27 cellular contexts compared by ENCODE assay signal in genomic region chr5:53739111-53739510, GRCh38.
"Had no signal": no experiment of that assay in that cellular context is flagged by ENCODE, and none has a peak within 500 bp of the region (broad histone marks: within the 10 kb centered on the region; RNA-seq: fewer than 3 reads in every experiment).

No MANE protein-coding gene starts in this region.

- H3K4me1 Mint-ChIP-seq: activated CD4-positive, alpha-beta memory T cell treated with anti-CD3 and anti-CD28 coated beads, Interleukin-2, amount 10 ng/mL, durations not matched to agents 7 days and 5 days; activated CD4-positive, alpha-beta T cell treated with anti-CD3 and anti-CD28 coated beads, Interleukin-2, amount 10 ng/mL, durations not matched to agents 7 days and 5 days; activated naive CD4-positive, alpha-beta T cell treated with anti-CD3 and anti-CD28 coated beads, Interleukin-2, amount 10 ng/mL, durations not matched to agents 7 days and 5 days; central memory CD8-positive, alpha-beta T cell had no signal

- H3K27ac ChIP-seq: ascending aorta, body of pancreas, Peyer's patch, RWPE1, SJCRH30, VCaP had no signal

- H3K27me3 ChIP-seq: ascending aorta, body of pancreas, Peyer's patch, SJCRH30 had no signal

- H3K4me1 ChIP-seq: ascending aorta, body of pancreas, Peyer's patch, SJCRH30 had no signal

- ATAC-seq: body of pancreas had no signal

- H3K9me3 ChIP-seq: ascending aorta, body of pancreas, Peyer's patch, SK-N-SH had no signal

- H3K27ac Mint-ChIP-seq: activated CD4-positive, alpha-beta memory T cell treated with anti-CD3 and anti-CD28 coated beads, Interleukin-2, amount 10 ng/mL, durations not matched to agents 7 days and 5 days; activated CD4-positive, alpha-beta T cell treated with anti-CD3 and anti-CD28 coated beads, Interleukin-2, amount 10 ng/mL, durations not matched to agents 7 days and 5 days; activated naive CD4-positive, alpha-beta T cell treated with anti-CD3 and anti-CD28 coated beads, Interleukin-2, amount 10 ng/mL, durations not matched to agents 7 days and 5 days; activated T-helper 2 cell treated with anti-CD3 and anti-CD28 coated beads, Interferon-gamma antibody, Interleukin-2, Interleukin-4, amounts not matched to agents 10 μg/mL and 5 μg/mL and 100 μg/mL, durations not matched to agents 14 hours and 24 hours and 36 hours had no signal

- H3K9me3 Mint-ChIP-seq: activated CD4-positive, alpha-beta T cell treated with anti-CD3 and anti-CD28 coated beads, Interleukin-2, amount 10 ng/mL, durations not matched to agents 7 days and 5 days; activated naive CD4-positive, alpha-beta T cell treated with anti-CD3 and anti-CD28 coated beads, Interleukin-2, amount 10 ng/mL, durations not matched to agents 7 days and 5 days had no signal

- H3K4me2 ChIP-seq: SK-N-SH had no signal

- H3K36me3 ChIP-seq: ascending aorta, Peyer's patch, SJCRH30 had no signal

- H3K4me3 Mint-ChIP-seq: activated CD4-positive, alpha-beta memory T cell treated with anti-CD3 and anti-CD28 coated beads, Interleukin-2, amount 10 ng/mL, durations not matched to agents 7 days and 5 days; activated CD4-positive, alpha-beta T cell treated with anti-CD3 and anti-CD28 coated beads, Interleukin-2, amount 10 ng/mL, durations not matched to agents 7 days and 5 days; activated naive CD4-positive, alpha-beta T cell treated with anti-CD3 and anti-CD28 coated beads, Interleukin-2, amount 10 ng/mL, durations not matched to agents 7 days and 5 days; central memory CD8-positive, alpha-beta T cell had no signal

- H3K27me3 Mint-ChIP-seq: activated CD4-positive, alpha-beta memory T cell treated with anti-CD3 and anti-CD28 coated beads, Interleukin-2, amount 10 ng/mL, durations not matched to agents 7 days and 5 days; activated naive CD4-positive, alpha-beta T cell treated with anti-CD3 and anti-CD28 coated beads, Interleukin-2, amount 10 ng/mL, durations not matched to agents 7 days and 5 days had no signal

- DNase-seq: activated CD4-positive, alpha-beta memory T cell treated with anti-CD3 and anti-CD28 coated beads, Interleukin-2, amount 10 ng/mL, durations not matched to agents 7 days and 5 days; activated CD4-positive, alpha-beta T cell treated with anti-CD3 and anti-CD28 coated beads, Interleukin-2, amount 10 ng/mL, durations not matched to agents 7 days and 5 days; activated CD4-positive, CD25-positive, alpha-beta regulatory T cell; activated gamma-delta T cell treated with Interleukin-2 at 50 U/mL for 16 hours; activated naive CD4-positive, alpha-beta T cell treated with anti-CD3 and anti-CD28 coated beads, Interleukin-2, amount 10 ng/mL, durations not matched to agents 7 days and 5 days; activated T-cell treated with anti-CD3 and anti-CD28 coated beads for 4 hours; activated T-cell treated with anti-CD3 and anti-CD28 coated beads, Interleukin-2, amount 50 U/mL, for 48 hours; amniotic stem cell; body of pancreas; MM.1S; NCI-H1105; NCI-H1436; NCI-H1694 treated with DMSO at 0.1 percent for 48 hours; NCI-H2081; NCI-H345; NCI-H510A treated with DMSO at 0.1 percent for 48 hours; NCI-H69; Peyer's patch; Right ventricle myocardium superior; SJCRH30; SK-N-SH; T-helper 1 cell had no signal

- H3K9ac ChIP-seq: SK-N-SH had no signal

- H3K4me3 ChIP-seq: ascending aorta, body of pancreas, Peyer's patch, SJCRH30 had no signal

- H3K36me3 Mint-ChIP-seq: activated naive CD4-positive, alpha-beta T cell treated with anti-CD3 and anti-CD28 coated beads, Interleukin-2, amount 10 ng/mL, durations not matched to agents 7 days and 5 days had no signal
